ENCODE assay signal across 20 cellular contexts in genomic region chr20:63772781-63773520, GRCh38. TPM values are rescaled to one million over a fixed set of nuclear protein-coding genes. Genes with fewer than 3 reads are reported as not detected.
A peak's percentile ranks its signal among the peaks of the same experiment; 100 is the strongest.
DNase-seq lines count a peak whose midpoint lies in the region; FAIRE-seq and TF ChIP-seq lines count a peak whose summit lies in the region.
"Had no signal": no experiment of that assay in that cellular context is flagged by ENCODE, and none has a peak within 500 bp of the region (broad histone marks: within the 10 kb centered on the region; RNA-seq: fewer than 3 reads in every experiment).

No MANE protein-coding gene starts in this region.

- no peak overlapping the region for H3K4me2 ChIP-seq in neuronal stem cell (ENCODE audit: insufficient read depth, low read length, poor library complexity, severe bottlenecking)

- peak overlapping the region; percentile 54 for H3K4me3 Mint-ChIP-seq in glutamatergic neuron (ENCODE audit: unreplicated experiment)
- H3K4me3 Mint-ChIP-seq: activated naive CD4-positive, alpha-beta T cell treated with anti-CD3 and anti-CD28 coated beads for 36 hours; brain; T-cell had no signal

- H3K18ac ChIP-seq in neuronal stem cell (ENCODE audit: low read length), result no peak overlapping the region

- H3K4me1 ChIP-seq in neuronal stem cell (ENCODE audit: control insufficient read depth in 2 of 2, insufficient read depth in 1 of 2, low read depth in 1 of 2, low read length in 2 of 2), result peaks cover 8% of the 10 kb centered on the region in 2 donors

- peaks cover 12% of the 10 kb centered on the region for H3K79me1 ChIP-seq in neuronal stem cell (ENCODE audit: low read depth, low read length)

- no peak overlapping the region for H4K8ac ChIP-seq in neuronal stem cell (ENCODE audit: low read depth, low read length)

- peaks cover 18% of the 10 kb centered on the region for H3K9me3 Mint-ChIP-seq in glutamatergic neuron (ENCODE audit: unreplicated experiment)
- H3K9me3 Mint-ChIP-seq: activated naive CD4-positive, alpha-beta T cell treated with anti-CD3 and anti-CD28 coated beads for 36 hours; brain; T-cell had no signal

- H2AFZ ChIP-seq in neuronal stem cell (ENCODE audit: low read length), result no peak overlapping the region

- no peak overlapping the region for H2BK12ac ChIP-seq in neuronal stem cell (ENCODE audit: low read length)

- H2BK5ac ChIP-seq in neuronal stem cell (ENCODE audit: low read length), result no peak overlapping the region

- H3K9me3 ChIP-seq in neuronal stem cell (replicated peaks in 1 of 2; ENCODE audit: control insufficient read depth in 2 of 2, insufficient read depth in 1 of 2, low read depth in 1 of 2, low read length in 2 of 2), result no peaks in the 10 kb centered on the region
- H3K9me3 ChIP-seq: tibial artery had no signal

- TF ChIP-seq POLR2A in GM12891 (IDR thresholded peaks at IDR 0.05; ENCODE audit: low read depth, low read length), result no peak

- no peak overlapping the region for H3K14ac ChIP-seq in neuronal stem cell (ENCODE audit: low read length)

- peaks cover 13% of the 10 kb centered on the region for H3K27me3 Mint-ChIP-seq in glutamatergic neuron (ENCODE audit: unreplicated experiment)
- H3K27me3 Mint-ChIP-seq: T-cell had no signal

- no CpG with 5 or more reads among the region's 20 CpGs for WGBS in neuronal stem cell (ENCODE audit: extremely low coverage in 2 of 2, insufficient read length in 2 of 2, insufficient replicate concordance in 1 of 2), 2 donors

- no peak overlapping the region for H3K27ac ChIP-seq in neuronal stem cell (replicated peaks; ENCODE audit: low read length)
- H3K27ac ChIP-seq: tibial artery had no signal

- no peak overlapping the region for H2BK120ac ChIP-seq in neuronal stem cell (ENCODE audit: low read depth, low read length)

- H3K36me3 ChIP-seq in H7 (replicated peaks; ENCODE audit: control insufficient read depth, insufficient read depth, low read length), result no peaks in the 10 kb centered on the region; the same call in 1 of the 2 replicates
- peaks cover 1 to 49% of the 10 kb centered on the region in 2 donors for H3K36me3 ChIP-seq in neuronal stem cell (replicated peaks in 1 of 2; ENCODE audit: control insufficient read depth in 2 of 2, insufficient read depth in 2 of 2, low read length in 2 of 2)

- H2AK5ac ChIP-seq in neuronal stem cell (ENCODE audit: low read depth, low read length), result no peak overlapping the region

- H3K27me3 ChIP-seq in H7 (ENCODE audit: control insufficient read depth, insufficient read depth, low read length), result no peaks in the 10 kb centered on the region
- no peaks in the 10 kb centered on the region for H3K27me3 ChIP-seq in neuronal stem cell (ENCODE audit: control insufficient read depth in 3 of 3, insufficient read depth in 3 of 3, low read depth in 1 of 3, low read length in 3 of 3)

- H4K91ac ChIP-seq in neuronal stem cell (ENCODE audit: low read depth, low read length, poor library complexity), result no peak overlapping the region

- H3K4me3 ChIP-seq in H7 (ENCODE audit: insufficient read depth, low read depth, low read length), result no peak overlapping the region
- no peak overlapping the region for H3K4me3 ChIP-seq in neuronal stem cell (ENCODE audit: low read length in 2 of 2)
- H3K4me3 ChIP-seq: tibial artery had no signal

- peaks cover 31% of the 10 kb centered on the region for H3K4me1 Mint-ChIP-seq in glutamatergic neuron (ENCODE audit: low read depth, unreplicated experiment)

- H3K36me3 Mint-ChIP-seq in glutamatergic neuron (ENCODE audit: unreplicated experiment), result peaks cover 6% of the 10 kb centered on the region
- H3K36me3 Mint-ChIP-seq: T-cell had no signal

- DNase-seq in H7 (peak; percentile 60), NOMO-1 treated with DMSO at 0.1 percent for 48 hours (lab: John Stamatoyannopoulos, UW; ENCODE audit: unreplicated experiment) (peak; percentile 25), glutamatergic neuron (no peak), neuronal stem cell (ENCODE audit: low spot score) (no peak), LoVo (ENCODE audit: low spot score) (no peak), inferior parietal cortex (ENCODE audit: extremely low spot score) (no peak), dedifferentiated amniotic fluid mesenchymal stem cell (ENCODE audit: extremely low spot score) (no peak), GM12891 (ENCODE audit: insufficient read length, low spot score) (no peak)
- DNase-seq: activated CD4-positive, CD25-positive, alpha-beta regulatory T cell treated with anti-CD3 and anti-CD28 coated beads, Interleukin-2, amount 50 U/mL, for 72 hours; activated CD8-positive, alpha-beta memory T cell treated with anti-CD3 and anti-CD28 coated beads, Interleukin-2, amount 50 U/mL, for 4 hours; activated naive CD4-positive, alpha-beta T cell treated with anti-CD3 and anti-CD28 coated beads for 36 hours; DMS79 treated with DMSO at 0.1 percent for 48 hours; effector memory CD4-positive, alpha-beta T cell; foreskin melanocyte; NCI-H1092 treated with DMSO at 0.1 percent for 48 hours; NCI-H2171 treated with DMSO at 0.1 percent for 48 hours; stimulated activated CD8-positive, alpha-beta memory T cell treated with anti-CD3 and anti-CD28 coated beads, Interleukin-4, amount 100 ng/mL, for 48 hours; T-cell; tibial artery had no signal

- FAIRE-seq in GM12891 (lab: Jason Lieb, UNC), result no peak

- H3K4ac ChIP-seq in neuronal stem cell (ENCODE audit: low read length), result no peak overlapping the region

- H3K27ac Mint-ChIP-seq in glutamatergic neuron (ENCODE audit: unreplicated experiment), result peak overlapping the region; percentile 59
- H3K27ac Mint-ChIP-seq: activated naive CD4-positive, alpha-beta T cell treated with anti-CD3 and anti-CD28 coated beads for 36 hours; T-cell had no signal

- H3K23ac ChIP-seq in neuronal stem cell (ENCODE audit: low read depth, low read length, poor library complexity), result peak overlapping the region; percentile 31

- H3K9ac ChIP-seq in neuronal stem cell (ENCODE audit: low read depth, low read length, poor library complexity), result peak overlapping the region; percentile 21

- no peak for TF ChIP-seq CTCF in glutamatergic neuron (IDR thresholded peaks at IDR 0.05; ENCODE audit: partially characterized antibody, unreplicated experiment)

- H2BK15ac ChIP-seq in neuronal stem cell (ENCODE audit: low read length), result no peak overlapping the region

TF ChIP-seq in GM12891, 5 proteins besides CTCF, POLR2A, EP300 and RAD21:
- TF ChIP-seq PAX5 (IDR thresholded peaks at IDR 0.05; ENCODE audit: insufficient read depth, low read length, severe bottlenecking), result no peak
- no peak for TF ChIP-seq POLR2AphosphoS5 (IDR thresholded peaks at IDR 0.05; ENCODE audit: low read depth, low read length)
- no peak for TF ChIP-seq TAF1 (IDR thresholded peaks at IDR 0.05; ENCODE audit: low read depth, low read length)
- no peak for TF ChIP-seq POU2F2 (IDR thresholded peaks at IDR 0.05; ENCODE audit: low read depth, low read length)
- TF ChIP-seq SPI1 (IDR thresholded peaks at IDR 0.05; ENCODE audit: low read depth, low read length), result no peak

RNA-seq across cellular contexts. Expression of gene SLC2A4RG, which starts 33.4 kb away (rescaled TPM):
- total RNA-seq in H7 (2014; rRNA removed; shearing (Covaris generic)), result 38.3 and 62.2 TPM in 2 replicates
- 47.9 TPM for total RNA-seq in glutamatergic neuron (ENCODE audit: unreplicated experiment)
- polyA plus RNA-seq in neuronal stem cell (2013, experiment 1 of 2), result 43.6 TPM
- polyA plus RNA-seq in neuronal stem cell (2013, experiment 2 of 2), result 43.1 TPM
- polyA plus RNA-seq in GM12891 (2012; ENCODE audit: low read depth, missing spikeins), result 23.9 TPM

RNA-seq across cellular contexts. Expression of gene LIME1, which starts 36.5 kb away (rescaled TPM):
- total RNA-seq in H7 (2014; rRNA removed; shearing (Covaris generic)), result 7.7 and 10.5 TPM in 2 replicates
- 16.6 TPM for total RNA-seq in glutamatergic neuron (ENCODE audit: unreplicated experiment)
- polyA plus RNA-seq in neuronal stem cell (2013, experiment 1 of 2), result 3.2 TPM
- polyA plus RNA-seq in neuronal stem cell (2013, experiment 2 of 2), result 2.9 TPM
- 12.0 TPM for polyA plus RNA-seq in GM12891 (2012; ENCODE audit: low read depth, missing spikeins)

RNA-seq across cellular contexts. Expression of gene ZBTB46, which starts 58.1 kb away (rescaled TPM):
- 13.5 and 20.0 TPM in 2 replicates for total RNA-seq in H7 (2014; rRNA removed; shearing (Covaris generic))
- 94.4 TPM for total RNA-seq in glutamatergic neuron (ENCODE audit: unreplicated experiment)
- 8.2 TPM for polyA plus RNA-seq in neuronal stem cell (2013, experiment 1 of 2)
- polyA plus RNA-seq in neuronal stem cell (2013, experiment 2 of 2), result 8.6 TPM
- polyA plus RNA-seq in GM12891 (2012; ENCODE audit: low read depth, missing spikeins), result 2.8 TPM

Comparison
In these comparisons a context has a peak if more than half of its experiments do, and no peak if none do; other contexts are left out.
1. DNase-seq: peak in H7 (single experiment) and NOMO-1 treated with DMSO at 0.1 percent for 48 hours (single experiment); none in glutamatergic neuron (single experiment), neuronal stem cell (single experiment), LoVo (single experiment), inferior parietal cortex (single experiment), dedifferentiated amniotic fluid mesenchymal stem cell (single experiment) and GM12891 (single experiment).